ENCODE assay signal across 7 cellular contexts in the genomic region with DNA sequence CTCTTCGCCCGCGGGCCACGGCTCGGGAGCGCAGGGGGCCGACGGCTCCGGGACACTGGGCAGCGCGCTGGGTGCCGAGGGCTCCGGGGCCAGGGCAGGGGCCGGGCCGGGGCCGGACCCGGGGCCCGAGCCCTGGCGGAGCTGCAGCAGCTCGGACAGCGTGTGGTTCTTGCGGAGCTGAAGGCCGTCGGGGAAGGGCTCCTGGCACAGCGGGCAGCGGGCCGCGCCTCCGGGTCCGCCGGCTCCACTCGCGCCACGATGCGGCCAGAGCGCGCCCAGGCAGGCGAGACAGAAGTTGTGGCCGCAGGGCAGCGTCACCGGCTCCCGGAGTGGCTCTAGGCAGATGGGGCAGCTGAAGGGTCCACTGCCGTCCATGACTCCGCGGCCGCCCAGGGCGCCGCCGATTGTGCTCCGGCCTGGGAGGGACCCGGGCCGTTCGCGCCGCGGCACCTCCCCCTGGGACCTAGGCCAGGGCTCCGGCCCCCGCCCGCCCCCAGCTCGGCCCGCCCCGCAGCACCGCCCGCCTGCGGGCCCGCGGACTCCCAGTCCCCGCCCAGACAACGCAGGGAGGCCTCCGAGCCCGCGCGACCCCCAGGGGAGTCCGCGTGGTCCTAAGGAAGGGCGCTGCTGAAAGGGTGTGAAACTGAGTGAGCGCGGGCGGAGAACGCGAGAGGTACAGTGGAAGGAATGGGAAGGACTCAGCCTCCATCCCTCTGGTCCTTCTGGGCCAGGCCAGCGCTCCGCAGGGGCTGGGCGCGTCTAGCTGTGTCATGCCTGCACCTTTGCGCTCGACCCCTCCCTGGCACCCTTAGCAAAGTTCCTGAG. TPM values are rescaled to one million over a fixed set of nuclear protein-coding genes. Genes with fewer than 3 reads are reported as not detected.
DNase-seq lines count a peak whose midpoint lies in the region; ATAC-seq and TF ChIP-seq lines count a peak whose summit lies in the region.

A gene with protein sequence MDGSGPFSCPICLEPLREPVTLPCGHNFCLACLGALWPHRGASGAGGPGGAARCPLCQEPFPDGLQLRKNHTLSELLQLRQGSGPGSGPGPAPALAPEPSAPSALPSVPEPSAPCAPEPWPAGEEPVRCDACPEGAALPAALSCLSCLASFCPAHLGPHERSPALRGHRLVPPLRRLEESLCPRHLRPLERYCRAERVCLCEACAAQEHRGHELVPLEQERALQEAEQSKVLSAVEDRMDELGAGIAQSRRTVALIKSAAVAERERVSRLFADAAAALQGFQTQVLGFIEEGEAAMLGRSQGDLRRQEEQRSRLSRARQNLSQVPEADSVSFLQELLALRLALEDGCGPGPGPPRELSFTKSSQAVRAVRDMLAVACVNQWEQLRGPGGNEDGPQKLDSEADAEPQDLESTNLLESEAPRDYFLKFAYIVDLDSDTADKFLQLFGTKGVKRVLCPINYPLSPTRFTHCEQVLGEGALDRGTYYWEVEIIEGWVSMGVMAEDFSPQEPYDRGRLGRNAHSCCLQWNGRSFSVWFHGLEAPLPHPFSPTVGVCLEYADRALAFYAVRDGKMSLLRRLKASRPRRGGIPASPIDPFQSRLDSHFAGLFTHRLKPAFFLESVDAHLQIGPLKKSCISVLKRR (minus strand): TSS at position 408 of the 825 bp plus-strand sequence. CDS start 33 bp downstream, at position 375.

- peaks cover 3% of the 10 kb centered on the region for H3K36me3 Mint-ChIP-seq in activated CD8-positive, alpha-beta T cell treated with anti-CD3 and anti-CD28 coated beads for 36 hours (ENCODE audit: low read depth)
- no peaks in the 10 kb centered on the region for H3K36me3 Mint-ChIP-seq in natural killer cell

- H3K4me1 ChIP-seq in HUES48 (ENCODE audit: control insufficient read depth, insufficient read depth, low read length): peaks cover 11% of the 10 kb centered on the region; the same call in 1 of the 2 replicates

- H3K27me3 ChIP-seq in GM06990 (replicated peaks; ENCODE audit: control insufficient read depth, insufficient read depth, low read length) (no peaks in the 10 kb centered on the region), HUES48 (ENCODE audit: control insufficient read depth, insufficient read depth, low read length) (peaks cover 29% of the 10 kb centered on the region)

- H3K27ac Mint-ChIP-seq in activated CD8-positive, alpha-beta T cell treated with anti-CD3 and anti-CD28 coated beads for 36 hours: peak within 1 kb of the TSS; percentile 88
- peak within 1 kb of the TSS in 1 of 2 donors; percentile 83 for H3K27ac Mint-ChIP-seq in natural killer cell

- peak; percentile 4 for ATAC-seq in activated CD8-positive, alpha-beta T cell treated with anti-CD3 and anti-CD28 coated beads for 36 hours
- ATAC-seq in natural killer cell (peak; percentile 32 to 52 (median 34)), GM21526 (IDR thresholded peaks at IDR 0.05; ENCODE audit: low FRiP score, unreplicated experiment) (no peak)

- no peak for TF ChIP-seq CTCF in GM06990 (IDR thresholded peaks at IDR 0.05; ENCODE audit: insufficient read depth, low read length, poor library complexity, severe bottlenecking)
- no peak for TF ChIP-seq CTCF in activated CD8-positive, alpha-beta T cell treated with anti-CD3 and anti-CD28 coated beads for 36 hours (IDR thresholded peaks at IDR 0.05)
- TF ChIP-seq CTCF in natural killer cell (IDR thresholded peaks at IDR 0.05): no peak

- no peaks in the 10 kb centered on the region for H3K9me3 Mint-ChIP-seq in activated CD8-positive, alpha-beta T cell treated with anti-CD3 and anti-CD28 coated beads for 36 hours
- no peaks in the 10 kb centered on the region for H3K9me3 Mint-ChIP-seq in natural killer cell

- intact Hi-C loops in activated CD8-positive, alpha-beta T cell treated with anti-CD3 and anti-CD28 coated beads for 36 hours (cut with micrococcal nuclease): no loop called here
- intact Hi-C loops in natural killer cell (cut with micrococcal nuclease): no loop called here

- POLR2A ChIA-PET in activated CD8-positive, alpha-beta T cell treated with anti-CD3 and anti-CD28 coated beads for 36 hours (lab: Charles Lee): interaction anchor here (0.6 to 6.5 kb wide), 10 partner anchors 12 to 104 kb away, joined by 3 to 100 read pairs (median 4); a partner anchor contains a TSS

- peak within 1 kb of the TSS; percentile 58 for H3K4me3 ChIP-seq in GM06990 (replicated peaks; ENCODE audit: low read depth, low read length)
- H3K4me3 ChIP-seq in HUES48 (ENCODE audit: low read depth, low read length): peak within 1 kb of the TSS; percentile 73

- CTCF ChIA-PET in activated CD8-positive, alpha-beta T cell treated with anti-CD3 and anti-CD28 coated beads for 36 hours (lab: Charles Lee): interaction anchor here (1.1 to 5.5 kb wide), 11 partner anchors 9 to 114 kb away, joined by 3 to 78 read pairs (median 4); a partner anchor contains a TSS

- no peaks in the 10 kb centered on the region for H3K27me3 Mint-ChIP-seq in activated CD8-positive, alpha-beta T cell treated with anti-CD3 and anti-CD28 coated beads for 36 hours
- peaks cover 0 to 18% of the 10 kb centered on the region in 2 donors for H3K27me3 Mint-ChIP-seq in natural killer cell (ENCODE audit: low read depth in 2 of 2)

- H3K4me3 Mint-ChIP-seq in activated CD8-positive, alpha-beta T cell treated with anti-CD3 and anti-CD28 coated beads for 36 hours: peak within 1 kb of the TSS; percentile 80
- H3K4me3 Mint-ChIP-seq in natural killer cell: peak within 1 kb of the TSS; percentile 87

- no peak within 1 kb of the TSS; the same call in 1 of the 2 replicates for H3K9ac ChIP-seq in HUES48 (ENCODE audit: low read depth, low read length)

- H3K9me3 ChIP-seq in HUES48 (ENCODE audit: control insufficient read depth, insufficient read depth, low read length): no peaks in the 10 kb centered on the region

- DNase-seq in GM06990 (ENCODE audit: extremely low read depth, insufficient read length) (peak; percentile 59), fibroblast of the conjunctiva (ENCODE audit: low read depth) (peak; percentile 67), natural killer cell (no peak)
- peak; percentile 60 for DNase-seq in activated CD8-positive, alpha-beta T cell treated with anti-CD3 and anti-CD28 coated beads for 36 hours
- DNase-seq in activated effector memory CD4-positive, alpha-beta T cell treated with anti-CD3 and anti-CD28 coated beads, Interleukin-2, amount 50 U/mL, for 16 hours: no peak

- H3K36me3 ChIP-seq in GM06990 (ENCODE audit: control insufficient read depth, insufficient read depth, low read length) (no peaks in the 10 kb centered on the region), HUES48 (ENCODE audit: control insufficient read depth, insufficient read depth, low read length) (no peaks in the 10 kb centered on the region)

- H3K4me1 Mint-ChIP-seq in activated CD8-positive, alpha-beta T cell treated with anti-CD3 and anti-CD28 coated beads for 36 hours (ENCODE audit: low read depth): peaks cover 22% of the 10 kb centered on the region
- H3K4me1 Mint-ChIP-seq in natural killer cell: peaks cover 18 to 22% of the 10 kb centered on the region in 2 donors

- H3K27ac ChIP-seq in HUES48 (ENCODE audit: low read depth, low read length): peak within 1 kb of the TSS; percentile 68

RNA-seq across cellular contexts. Expression of the gene that starts here (rescaled TPM):
- total RNA-seq in activated CD8-positive, alpha-beta T cell treated with anti-CD3 and anti-CD28 coated beads for 36 hours: 10 to 100 TPM; 16.6 to 16.8 TPM
- total RNA-seq in natural killer cell: 1 to 10 TPM; 1.2 to 2.5 (median 2.0) TPM

Comparison
In these comparisons a context has a peak if more than half of its experiments do, and no peak if none do; other contexts are left out.
1. RNA of the gene that starts here (total RNA-seq): 16.6 to 16.8 TPM in activated CD8-positive, alpha-beta T cell treated with anti-CD3 and anti-CD28 coated beads for 36 hours; 1.2 to 2.5 TPM in natural killer cell; every median in the first group is over 4 times any median in the second.
2. DNase-seq: peak in GM06990 (single experiment), activated CD8-positive, alpha-beta T cell treated with anti-CD3 and anti-CD28 coated beads for 36 hours (single experiment) and fibroblast of the conjunctiva (single experiment); none in natural killer cell (single experiment) and activated effector memory CD4-positive, alpha-beta T cell treated with anti-CD3 and anti-CD28 coated beads, Interleukin-2, amount 50 U/mL, for 16 hours (single experiment).